ENCODE assay signal across 8 cellular contexts in the genomic region with DNA sequence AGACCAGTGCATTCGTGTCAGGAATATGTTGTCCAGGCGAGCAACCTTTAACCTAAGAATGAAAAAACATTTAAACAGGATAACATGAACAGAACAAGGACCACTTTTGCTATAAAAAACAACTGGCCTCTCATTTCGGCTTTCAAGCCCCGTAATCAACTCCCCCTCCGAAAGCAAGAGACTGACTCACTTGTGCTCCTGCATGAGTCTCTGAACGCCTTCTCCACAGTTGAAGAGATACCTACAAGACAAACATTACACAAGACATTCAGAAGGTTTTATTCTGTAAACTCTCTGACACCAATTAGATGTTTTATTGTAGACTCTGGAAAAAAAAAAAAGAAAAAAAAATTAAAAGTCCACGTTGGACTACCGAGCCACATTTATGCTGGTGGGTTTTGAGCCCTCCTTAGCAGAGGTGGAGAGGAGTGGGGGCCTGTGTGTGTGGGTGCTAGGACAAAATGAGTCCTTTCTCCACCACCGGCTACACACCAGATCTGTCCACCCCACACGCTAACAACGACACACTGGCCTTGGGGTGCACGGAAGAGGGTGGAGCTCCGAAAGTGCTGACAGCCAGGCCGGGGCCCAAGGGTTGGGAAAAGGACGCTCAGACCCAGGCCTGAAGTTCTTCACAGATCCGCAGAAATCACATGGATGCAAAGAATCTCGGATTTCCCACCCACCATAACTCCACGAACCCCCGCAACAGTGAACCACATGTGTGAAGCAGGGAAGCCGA. TPM values are rescaled to one million over a fixed set of nuclear protein-coding genes. Genes with fewer than 3 reads are reported as not detected.
DNase-seq lines count a peak whose midpoint lies in the region; ATAC-seq and TF ChIP-seq lines count a peak whose summit lies in the region.

No MANE protein-coding gene starts in this region.

- peaks cover 6% of the 10 kb centered on the region; the same call in 1 of the 2 replicates for H3K4me1 ChIP-seq in PC-9 (replicated peaks; ENCODE audit: insufficient read depth)

- intact Hi-C loops in PC-9 (cut with micrococcal nuclease; ENCODE audit: unreplicated experiment), result no loop called here

- H3F3A ChIP-seq in PC-9 (ENCODE audit: insufficient read depth, low read depth), result peaks cover 8% of the 10 kb centered on the region; the same call in 1 of the 2 replicates

- TF ChIP-seq CTCF in PC-9 (conservative IDR thresholded peaks at IDR 0.05), result no peak
- no peak for TF ChIP-seq CTCF in endothelial cell (IDR thresholded peaks at IDR 0.05; ENCODE audit: unreplicated experiment)

- no peaks in the 10 kb centered on the region for H3K9me3 Mint-ChIP-seq in endothelial cell (ENCODE audit: unreplicated experiment)
- H3K9me3 Mint-ChIP-seq in naive thymus-derived CD8-positive, alpha-beta T cell, result no peaks in the 10 kb centered on the region

- CTCF ChIA-PET in PC-9 (lab: Charles Lee), result interaction anchor here (0.6 to 1.7 kb wide), 2 partner anchors 9 to 14 kb away, joined by 3 to 7 read pairs; no protein-coding TSS in a partner anchor

- H3K79me2 ChIP-seq in PC-9 (ENCODE audit: low read depth), result peaks cover 18% of the 10 kb centered on the region

- peak overlapping the region; percentile 90 for H3K4me3 ChIP-seq in PC-9

- H3K9me3 ChIP-seq in PC-9 (ENCODE audit: insufficient read depth, low read depth), result no peaks in the 10 kb centered on the region

- ATAC-seq in GM18498 (IDR thresholded peaks at IDR 0.05; ENCODE audit: unreplicated experiment) (peak; percentile 13), HG02588 (IDR thresholded peaks at IDR 0.05; ENCODE audit: unreplicated experiment) (peak; percentile 6), HG03565 (IDR thresholded peaks at IDR 0.05; ENCODE audit: unreplicated experiment) (no peak)
- ATAC-seq in naive thymus-derived CD8-positive, alpha-beta T cell, result no peak

- TSS peak; percentile 37 for BruUV-seq in PC-9 (replicated peaks; lab: Mats Ljungman, UMichigan)

- H3K9me2 ChIP-seq in PC-9 (ENCODE audit: insufficient read depth), result no peaks in the 10 kb centered on the region

- H2AFZ ChIP-seq in PC-9, result peak overlapping the region; percentile 95

- H4K20me1 ChIP-seq in PC-9 (ENCODE audit: insufficient read depth), result no peaks in the 10 kb centered on the region

- peaks cover 4% of the 10 kb centered on the region for H3K27me3 ChIP-seq in PC-9 (ENCODE audit: insufficient read depth, low read depth)

- H3K4me2 ChIP-seq in PC-9, result peak overlapping the region; percentile 90

- H3K36me3 ChIP-seq in PC-9 (ENCODE audit: low read depth), result no peaks in the 10 kb centered on the region

- H3K27ac Mint-ChIP-seq in endothelial cell (ENCODE audit: unreplicated experiment), result peak overlapping the region; percentile 59
- H3K27ac Mint-ChIP-seq in naive thymus-derived CD8-positive, alpha-beta T cell, result peak overlapping the region; percentile 13 to 99 (median 94)

- peak overlapping the region; percentile 65 for H3K27ac ChIP-seq in PC-9

- peak overlapping the region; percentile 96 for H3K4me3 Mint-ChIP-seq in endothelial cell (ENCODE audit: unreplicated experiment)
- peak overlapping the region; percentile 94 to 99 (median 98) for H3K4me3 Mint-ChIP-seq in naive thymus-derived CD8-positive, alpha-beta T cell

- POLR2A ChIA-PET in PC-9 (lab: Charles Lee; ENCODE audit: unreplicated experiment), result interaction anchor here (0.6 kb wide), 1 partner anchor 1053 kb away, joined by 4 read pairs; no protein-coding TSS in a partner anchor
- POLR2A ChIA-PET in naive thymus-derived CD8-positive, alpha-beta T cell (lab: Charles Lee), result interaction anchor here (0.8 to 1.7 kb wide), 3 partner anchors 8 to 1284 kb away, joined by 5 to 10 read pairs (median 10); partner anchors contain the start of gene HS3ST3B1

- H3K36me3 Mint-ChIP-seq in endothelial cell (ENCODE audit: low read depth, unreplicated experiment), result peaks cover 26% of the 10 kb centered on the region
- H3K36me3 Mint-ChIP-seq in naive thymus-derived CD8-positive, alpha-beta T cell, result peaks cover 5 to 40% (median 24%) of the 10 kb centered on the region in 3 donors

- DNase-seq in PC-9 (no peak), endothelial cell (ENCODE audit: low spot score) (peak; percentile 14), 8988T (no peak), cerebellar nuclear complex (lab: John Stamatoyannopoulos, UW) (no peak)
- peak in 1 of 10 donors; percentile 5 for DNase-seq in naive thymus-derived CD8-positive, alpha-beta T cell

- peaks cover 5% of the 10 kb centered on the region for H3K27me3 Mint-ChIP-seq in endothelial cell (ENCODE audit: unreplicated experiment)
- H3K27me3 Mint-ChIP-seq in naive thymus-derived CD8-positive, alpha-beta T cell, result no peaks in the 10 kb centered on the region

- peaks cover 4% of the 10 kb centered on the region for H3K4me1 Mint-ChIP-seq in endothelial cell (ENCODE audit: unreplicated experiment)
- peaks cover 14 to 37% (median 35%) of the 10 kb centered on the region in 4 donors for H3K4me1 Mint-ChIP-seq in naive thymus-derived CD8-positive, alpha-beta T cell

RNA-seq across cellular contexts. Expression of gene ELAC2, which starts 0.8 kb away (rescaled TPM):
- total RNA-seq in PC-9 (2021), result 58.4 and 62.7 TPM in 2 replicates
- total RNA-seq in endothelial cell (ENCODE audit: unreplicated experiment), result 73.7 TPM
- 10 to 100 TPM; 68.8 to 77.1 TPM for total RNA-seq in naive thymus-derived CD8-positive, alpha-beta T cell
- polyA plus RNA-seq in naive thymus-derived CD8-positive, alpha-beta T cell, result 10 to 100 TPM; 37.8 to 60.3 (median 46.1) TPM

Comparison
In these comparisons a context has a peak if more than half of its experiments do, and no peak if none do; other contexts are left out.
1. ATAC-seq: peak in GM18498 (single experiment) and HG02588 (single experiment); none in naive thymus-derived CD8-positive, alpha-beta T cell (0 of 2) and HG03565 (single experiment).